Comparison of ENCODE assay signal across 8 cellular contexts in the genomic region with DNA sequence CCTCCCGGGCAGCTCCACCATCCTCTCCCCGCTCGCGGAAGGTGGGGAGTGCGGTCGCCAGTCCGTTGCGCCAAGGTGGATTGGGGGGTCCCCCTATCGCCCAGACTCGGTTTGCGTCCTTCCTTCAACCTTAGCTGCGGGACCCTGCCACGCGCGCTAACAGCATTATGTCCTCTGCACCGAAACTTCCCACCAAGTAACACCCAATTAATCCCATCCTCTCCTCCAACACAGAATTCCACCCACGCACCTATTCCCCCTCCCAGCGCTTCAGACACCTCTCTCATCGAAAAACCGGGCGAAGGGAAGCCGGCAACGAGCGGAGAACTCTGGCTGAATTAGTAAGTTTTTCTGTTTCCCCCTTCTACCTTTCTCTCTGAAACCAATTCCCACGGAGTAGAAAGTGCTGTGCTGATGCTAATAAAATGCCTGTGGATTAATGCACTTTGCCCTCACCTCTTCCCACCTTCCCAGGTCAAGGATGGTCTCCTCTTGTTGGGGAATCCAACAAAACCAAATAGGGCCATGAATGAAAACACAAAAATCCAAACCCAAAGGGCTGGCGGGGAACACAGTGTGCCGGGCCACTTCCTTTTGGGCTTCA. TPM values are rescaled to one million over a fixed set of nuclear protein-coding genes. Genes with fewer than 3 reads are reported as not detected.
DNase-seq lines count a peak whose midpoint lies in the region; ATAC-seq and TF ChIP-seq lines count a peak whose summit lies in the region.

No MANE protein-coding gene starts in this region.

- H4K91ac ChIP-seq in trophoblast cell (ENCODE audit: low read depth, low read length) = no peak overlapping the region

- H3K79me2 ChIP-seq in trophoblast cell (ENCODE audit: control insufficient read depth, insufficient read depth, low read length, poor library complexity) = no peaks in the 10 kb centered on the region

- H4K12ac ChIP-seq in trophoblast cell (ENCODE audit: low read depth, low read length) = no peak overlapping the region

- no peak overlapping the region for H2BK120ac ChIP-seq in trophoblast cell (ENCODE audit: insufficient read depth, low read length, poor library complexity)

- no peak overlapping the region for H3K27ac ChIP-seq in trophoblast cell (ENCODE audit: low read depth, low read length)

- POLR2A ChIA-PET in HEK293T (lab: Yijun Ruan, JAX) = interaction anchor here (0.6 to 17.5 kb wide), 14 partner anchors 8 to 954 kb away, joined by 3 to 367 read pairs (median 6); a partner anchor contains a TSS

- no peak overlapping the region for H2BK5ac ChIP-seq in trophoblast cell (ENCODE audit: low read depth, low read length, poor library complexity)

- peaks cover 90% of the 10 kb centered on the region for H3K27me3 ChIP-seq in trophoblast cell (ENCODE audit: insufficient read depth, low read length)

- H3K14ac ChIP-seq in trophoblast cell (ENCODE audit: low read length) = no peak overlapping the region

- H3K9me3 ChIP-seq in trophoblast cell (ENCODE audit: insufficient read depth, low read depth, low read length) = peaks cover 49% of the 10 kb centered on the region

- H2AFZ ChIP-seq in trophoblast cell (ENCODE audit: insufficient read depth, low read length, poor library complexity) = no peak overlapping the region

- no peak overlapping the region for H2AK5ac ChIP-seq in trophoblast cell (ENCODE audit: low read length)

- no peaks in the 10 kb centered on the region for H3K36me3 ChIP-seq in trophoblast cell (ENCODE audit: control insufficient read depth in 1 of 2, insufficient read depth in 2 of 2, low read length in 2 of 2)

- no peak overlapping the region for H3K4ac ChIP-seq in trophoblast cell (ENCODE audit: low read depth, low read length)

- no peak for ATAC-seq in GM19023 (IDR thresholded peaks at IDR 0.05; ENCODE audit: unreplicated experiment)
- no peak for ATAC-seq in HG03378 (IDR thresholded peaks at IDR 0.05; ENCODE audit: unreplicated experiment)

- no peak overlapping the region for H3K23ac ChIP-seq in trophoblast cell (ENCODE audit: low read length)

- TF ChIP-seq CTCF in epithelial cell of esophagus (IDR thresholded peaks at IDR 0.05; ENCODE audit: insufficient read depth, low read depth, low read length, missing control alignments) = no peak

- H3K4me1 ChIP-seq in trophoblast cell (ENCODE audit: control insufficient read depth in 1 of 2, insufficient read depth in 2 of 2, low read length in 2 of 2) = peaks cover 0 to 2% of the 10 kb centered on the region in 2 experiments

- H3K18ac ChIP-seq in trophoblast cell (ENCODE audit: low read length) = no peak overlapping the region

- WGBS in trophoblast cell (ENCODE audit: extremely low coverage, insufficient coverage, insufficient read length) = no CpG with 5 or more reads among the region's 27 CpGs

- H2BK12ac ChIP-seq in trophoblast cell (ENCODE audit: low read length) = no peak overlapping the region

- no peak overlapping the region for H3K9ac ChIP-seq in trophoblast cell (ENCODE audit: low read length)

- H3K4me2 ChIP-seq in trophoblast cell (ENCODE audit: low read length) = peak overlapping the region; percentile 59

- H3K79me1 ChIP-seq in trophoblast cell (ENCODE audit: low read length) = no peaks in the 10 kb centered on the region

- H4K8ac ChIP-seq in trophoblast cell (ENCODE audit: low read depth, low read length) = no peak overlapping the region

- peak overlapping the region; percentile 25 for H3K4me3 ChIP-seq in epithelial cell of esophagus (ENCODE audit: low read length)
- no peak overlapping the region for H3K4me3 ChIP-seq in trophoblast cell (ENCODE audit: low read depth, low read length)

- CTCF ChIA-PET in HEK293T (lab: Yijun Ruan, JAX) = interaction anchor here (0.6 to 1.7 kb wide), 4 partner anchors 8 to 459 kb away, joined by 3 to 5 read pairs (median 4); no protein-coding TSS in a partner anchor

- DNase-seq in DMS79 treated with DMSO at 0.1 percent for 48 hours (lab: John Stamatoyannopoulos, UW) = peak; percentile 76
- DNase-seq in NCI-H345 treated with DMSO at 0.1 percent for 48 hours (lab: John Stamatoyannopoulos, UW; ENCODE audit: unreplicated experiment) = peak; percentile 61
- DNase-seq in epithelial cell of esophagus (ENCODE audit: low read depth) = no peak
- DNase-seq in trophoblast cell = no peak
- DNase-seq in COLO829 (ENCODE audit: low spot score) = no peak
- no peak for DNase-seq in HEK293T (ENCODE audit: extremely low spot score)

TF ChIP-seq in HEK293T, 16 proteins besides CTCF, POLR2A, EP300 and RAD21:
- TF ChIP-seq L3MBTL2 (conservative IDR thresholded peaks at IDR 0.05) (no peak), LEF1 (IDR thresholded peaks at IDR 0.05; ENCODE audit: borderline replicate concordance) (no peak), CTBP1 (IDR thresholded peaks at IDR 0.05; ENCODE audit: borderline replicate concordance) (no peak), FOXK2 (IDR thresholded peaks at IDR 0.05) (no peak), ARNT (IDR thresholded peaks at IDR 0.05) (no peak), BHLHE40 (IDR thresholded peaks at IDR 0.05; ENCODE audit: borderline replicate concordance) (no peak), FOXM1 (IDR thresholded peaks at IDR 0.05; ENCODE audit: borderline replicate concordance) (no peak), NFRKB (IDR thresholded peaks at IDR 0.05) (no peak), HDGF (IDR thresholded peaks at IDR 0.05; ENCODE audit: borderline replicate concordance) (no peak), SUZ12 (IDR thresholded peaks at IDR 0.05) (no peak)
- TF ChIP-seq, protein P1, sequence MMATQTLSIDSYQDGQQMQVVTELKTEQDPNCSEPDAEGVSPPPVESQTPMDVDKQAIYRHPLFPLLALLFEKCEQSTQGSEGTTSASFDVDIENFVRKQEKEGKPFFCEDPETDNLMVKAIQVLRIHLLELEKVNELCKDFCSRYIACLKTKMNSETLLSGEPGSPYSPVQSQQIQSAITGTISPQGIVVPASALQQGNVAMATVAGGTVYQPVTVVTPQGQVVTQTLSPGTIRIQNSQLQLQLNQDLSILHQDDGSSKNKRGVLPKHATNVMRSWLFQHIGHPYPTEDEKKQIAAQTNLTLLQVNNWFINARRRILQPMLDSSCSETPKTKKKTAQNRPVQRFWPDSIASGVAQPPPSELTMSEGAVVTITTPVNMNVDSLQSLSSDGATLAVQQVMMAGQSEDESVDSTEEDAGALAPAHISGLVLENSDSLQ (IDR thresholded peaks at IDR 0.05) = no peak

RNA-seq across cellular contexts. Expression of a gene that starts 0.9 kb away (rescaled TPM):
- not detected in 2 replicates for polyA plus RNA-seq in trophoblast cell (2013)

RNA-seq across cellular contexts. Expression of a gene that starts 3.9 kb away (rescaled TPM):
- polyA plus RNA-seq in trophoblast cell (2013) = not detected in 2 replicates

RNA-seq across cellular contexts. Expression of a gene that starts 5.0 kb away (rescaled TPM):
- not detected in 2 replicates for polyA plus RNA-seq in trophoblast cell (2013)

RNA-seq across cellular contexts. Expression of a gene that starts 8.0 kb away (rescaled TPM):
- polyA plus RNA-seq in trophoblast cell (2013) = not detected in 2 replicates

RNA-seq across cellular contexts. Expression of a gene that starts 13.9 kb away (rescaled TPM):
- 1.2 and 1.5 TPM in 2 replicates for polyA plus RNA-seq in trophoblast cell (2013)

Comparison
In these comparisons a context has a peak if more than half of its experiments do, and no peak if none do; other contexts are left out.
1. DNase-seq: peak in DMS79 treated with DMSO at 0.1 percent for 48 hours (single experiment) and NCI-H345 treated with DMSO at 0.1 percent for 48 hours (single experiment); none in epithelial cell of esophagus (single experiment), trophoblast cell (0 of 2), COLO829 (single experiment) and HEK293T (single experiment).